ENCODE assay signal across 9 cellular contexts in the genomic region with DNA sequence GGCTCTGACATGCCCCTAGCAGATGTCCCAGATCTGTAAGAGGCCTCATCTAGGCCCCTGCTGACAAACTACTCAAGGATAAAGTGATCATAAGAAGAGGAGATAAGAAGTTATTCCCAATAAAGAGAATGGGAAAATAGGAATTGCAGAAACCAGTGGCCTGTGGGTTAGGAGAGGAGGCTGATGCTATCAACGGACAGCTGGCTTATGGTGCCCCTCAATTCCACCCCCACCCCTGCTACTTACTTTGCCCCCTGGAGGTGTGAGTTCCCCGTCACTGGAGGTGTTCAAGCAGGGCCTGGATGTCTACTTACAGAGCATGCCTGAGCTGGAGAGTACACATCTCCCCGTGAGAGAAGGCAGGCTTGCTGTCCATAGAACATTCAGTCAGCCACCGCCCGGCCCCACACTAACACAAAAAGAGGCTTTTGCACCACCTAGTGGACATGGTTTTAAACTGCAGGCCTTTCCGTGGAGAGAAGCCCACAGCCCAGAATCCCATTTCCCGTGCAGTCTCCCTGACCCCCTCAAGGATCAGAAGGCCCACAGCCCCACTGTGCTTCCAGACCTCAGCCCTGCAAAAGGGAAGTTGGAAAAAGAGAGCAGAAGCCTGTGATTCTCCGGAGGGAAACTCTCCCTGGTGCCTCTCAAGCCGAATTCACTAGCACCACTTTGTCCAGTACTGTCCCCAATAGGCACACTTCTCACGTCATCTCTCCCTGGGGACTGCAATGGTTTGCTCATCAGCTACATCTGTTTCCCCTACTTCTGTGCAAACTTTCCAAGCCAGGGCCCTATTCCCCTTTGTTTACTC. TPM values are rescaled to one million over a fixed set of nuclear protein-coding genes. Genes with fewer than 3 reads are reported as not detected.
DNase-seq lines count a peak whose midpoint lies in the region; ATAC-seq and TF ChIP-seq lines count a peak whose summit lies in the region.
"Had no signal": no experiment of that assay in that cellular context is flagged by ENCODE, and none has a peak within 500 bp of the region (broad histone marks: within the 10 kb centered on the region; RNA-seq: fewer than 3 reads in every experiment).

No MANE protein-coding gene starts in this region.

- peaks cover 19% of the 10 kb centered on the region for H3K4me1 Mint-ChIP-seq in chondrocyte (ENCODE audit: low read depth)

- intact Hi-C loops in left lung (cut with DNase I) = loop anchor here in 1 of 2 donors (2.0 kb wide), 1 partner anchor 58 kb away; no protein-coding TSS in a partner anchor

- no peaks in the 10 kb centered on the region for H3K9me3 ChIP-seq in left lung

- ATAC-seq in HG03175 (IDR thresholded peaks at IDR 0.05; ENCODE audit: unreplicated experiment) (peak; percentile 63), left lung (peak; percentile 89), HG02763 (IDR thresholded peaks at IDR 0.05; ENCODE audit: unreplicated experiment) (no peak)

- H3K4me3 Mint-ChIP-seq in chondrocyte (ENCODE audit: unreplicated experiment) = no peak overlapping the region
- H3K4me3 Mint-ChIP-seq: activated naive CD8-positive, alpha-beta T cell had no signal

- no peaks in the 10 kb centered on the region for H3K27me3 ChIP-seq in left lung

- H3K36me3 Mint-ChIP-seq in chondrocyte (ENCODE audit: low read depth) = no peaks in the 10 kb centered on the region
- H3K36me3 Mint-ChIP-seq: activated naive CD8-positive, alpha-beta T cell had no signal

- peak; percentile 88 for TF ChIP-seq CTCF in chondrocyte (IDR thresholded peaks at IDR 0.05)
- peak; percentile 74 to 88 for TF ChIP-seq CTCF in left lung (IDR thresholded peaks at IDR 0.05)

- H3K27ac ChIP-seq in left lung = no peak overlapping the region

- H3K36me3 ChIP-seq in left lung = peaks cover 0 to 3% of the 10 kb centered on the region in 2 donors

- DNase-seq in DMS79 (lab: John Stamatoyannopoulos, UW) = peak; percentile 70
- DNase-seq in NCI-H510A treated with DMSO at 0.1 percent for 48 hours (lab: John Stamatoyannopoulos, UW) = peak; percentile 93
- DNase-seq in activated CD4-positive, alpha-beta T cell treated with anti-CD3 and anti-CD28 coated beads for 4 hours = peak; percentile 68 to 69
- DNase-seq in chondrocyte (ENCODE audit: low spot score) = no peak
- peak; percentile 73 to 88 for DNase-seq in left lung
- peak; percentile 19 to 42 (median 41) for DNase-seq in stimulated activated CD4-positive, alpha-beta T cell treated with anti-CD3 and anti-CD28 coated beads, TNF-alpha, amount 100 ng/mL, for 1 hour (ENCODE audit: low read depth in 3 of 3, low spot score in 1 of 3)

- H3K27ac Mint-ChIP-seq in chondrocyte (ENCODE audit: unreplicated experiment) = no peak overlapping the region
- H3K27ac Mint-ChIP-seq: activated naive CD8-positive, alpha-beta T cell had no signal

- H3K4me1 ChIP-seq in left lung = peaks cover 6 to 52% of the 10 kb centered on the region in 2 donors

- peaks cover 3% of the 10 kb centered on the region for H3K27me3 Mint-ChIP-seq in chondrocyte (ENCODE audit: low read depth)

- H3K9me3 Mint-ChIP-seq in chondrocyte (ENCODE audit: low read depth) = no peaks in the 10 kb centered on the region

- no peak overlapping the region for H3K4me3 ChIP-seq in left lung

RNA-seq across cellular contexts. Expression of gene BNIP5, which starts 23.8 kb away (rescaled TPM):
- total RNA-seq in chondrocyte = not detected in 3 replicates
- total RNA-seq in left lung = under 1 TPM in 1 of 2 donors, not detected in 1; 0.26 TPM

RNA-seq across cellular contexts. Expression of gene ETV7, which starts 27.0 kb away (rescaled TPM):
- total RNA-seq in chondrocyte = not detected in 3 replicates
- total RNA-seq in left lung = 1 to 10 TPM; 5.3 to 5.6 TPM
